ENCODE assay signal across 1 cellular context in the genomic region with DNA sequence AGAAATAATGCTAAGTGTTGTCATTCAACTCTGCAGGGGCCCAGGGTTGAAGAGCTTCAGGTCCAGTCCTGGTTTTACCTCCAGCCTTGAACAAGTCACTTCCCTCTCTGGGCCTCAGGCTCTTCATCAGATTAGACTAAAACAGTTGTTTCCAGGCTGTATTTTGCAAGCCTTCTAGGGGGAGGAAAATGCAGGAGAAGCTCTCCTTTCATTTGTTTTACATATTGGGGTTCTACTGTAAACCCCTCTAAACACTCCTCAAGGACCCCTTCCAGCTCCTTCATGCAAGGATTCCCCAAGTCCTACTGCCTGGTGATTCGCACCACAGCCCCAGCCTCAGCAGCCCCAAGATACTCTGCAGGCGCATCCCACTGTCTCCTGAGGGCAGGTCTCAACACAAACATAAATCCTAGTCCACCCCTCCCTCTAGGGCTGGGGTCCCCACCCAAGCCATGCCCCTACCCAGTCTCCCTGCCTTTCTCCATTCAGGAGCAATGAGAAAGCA.
TF ChIP-seq lines count a peak whose summit lies in the region.

No MANE protein-coding gene starts in this region.

TF ChIP-seq in K562, 482 proteins besides CTCF, POLR2A, EP300 and RAD21 (continued from another document and continues in another):
- TF ChIP-seq, protein P1, sequence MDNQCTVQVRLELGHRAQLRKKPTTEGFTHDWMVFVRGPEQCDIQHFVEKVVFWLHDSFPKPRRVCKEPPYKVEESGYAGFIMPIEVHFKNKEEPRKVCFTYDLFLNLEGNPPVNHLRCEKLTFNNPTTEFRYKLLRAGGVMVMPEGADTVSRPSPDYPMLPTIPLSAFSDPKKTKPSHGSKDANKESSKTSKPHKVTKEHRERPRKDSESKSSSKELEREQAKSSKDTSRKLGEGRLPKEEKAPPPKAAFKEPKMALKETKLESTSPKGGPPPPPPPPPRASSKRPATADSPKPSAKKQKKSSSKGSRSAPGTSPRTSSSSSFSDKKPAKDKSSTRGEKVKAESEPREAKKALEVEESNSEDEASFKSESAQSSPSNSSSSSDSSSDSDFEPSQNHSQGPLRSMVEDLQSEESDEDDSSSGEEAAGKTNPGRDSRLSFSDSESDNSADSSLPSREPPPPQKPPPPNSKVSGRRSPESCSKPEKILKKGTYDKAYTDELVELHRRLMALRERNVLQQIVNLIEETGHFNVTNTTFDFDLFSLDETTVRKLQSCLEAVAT (IDR thresholded peaks at IDR 0.05): no peak
- no peak for TF ChIP-seq NRF1 (conservative IDR thresholded peaks at IDR 0.05 in 1 of 2, IDR thresholded peaks at IDR 0.05 in 1 of 2)
- TF ChIP-seq, protein P2, sequence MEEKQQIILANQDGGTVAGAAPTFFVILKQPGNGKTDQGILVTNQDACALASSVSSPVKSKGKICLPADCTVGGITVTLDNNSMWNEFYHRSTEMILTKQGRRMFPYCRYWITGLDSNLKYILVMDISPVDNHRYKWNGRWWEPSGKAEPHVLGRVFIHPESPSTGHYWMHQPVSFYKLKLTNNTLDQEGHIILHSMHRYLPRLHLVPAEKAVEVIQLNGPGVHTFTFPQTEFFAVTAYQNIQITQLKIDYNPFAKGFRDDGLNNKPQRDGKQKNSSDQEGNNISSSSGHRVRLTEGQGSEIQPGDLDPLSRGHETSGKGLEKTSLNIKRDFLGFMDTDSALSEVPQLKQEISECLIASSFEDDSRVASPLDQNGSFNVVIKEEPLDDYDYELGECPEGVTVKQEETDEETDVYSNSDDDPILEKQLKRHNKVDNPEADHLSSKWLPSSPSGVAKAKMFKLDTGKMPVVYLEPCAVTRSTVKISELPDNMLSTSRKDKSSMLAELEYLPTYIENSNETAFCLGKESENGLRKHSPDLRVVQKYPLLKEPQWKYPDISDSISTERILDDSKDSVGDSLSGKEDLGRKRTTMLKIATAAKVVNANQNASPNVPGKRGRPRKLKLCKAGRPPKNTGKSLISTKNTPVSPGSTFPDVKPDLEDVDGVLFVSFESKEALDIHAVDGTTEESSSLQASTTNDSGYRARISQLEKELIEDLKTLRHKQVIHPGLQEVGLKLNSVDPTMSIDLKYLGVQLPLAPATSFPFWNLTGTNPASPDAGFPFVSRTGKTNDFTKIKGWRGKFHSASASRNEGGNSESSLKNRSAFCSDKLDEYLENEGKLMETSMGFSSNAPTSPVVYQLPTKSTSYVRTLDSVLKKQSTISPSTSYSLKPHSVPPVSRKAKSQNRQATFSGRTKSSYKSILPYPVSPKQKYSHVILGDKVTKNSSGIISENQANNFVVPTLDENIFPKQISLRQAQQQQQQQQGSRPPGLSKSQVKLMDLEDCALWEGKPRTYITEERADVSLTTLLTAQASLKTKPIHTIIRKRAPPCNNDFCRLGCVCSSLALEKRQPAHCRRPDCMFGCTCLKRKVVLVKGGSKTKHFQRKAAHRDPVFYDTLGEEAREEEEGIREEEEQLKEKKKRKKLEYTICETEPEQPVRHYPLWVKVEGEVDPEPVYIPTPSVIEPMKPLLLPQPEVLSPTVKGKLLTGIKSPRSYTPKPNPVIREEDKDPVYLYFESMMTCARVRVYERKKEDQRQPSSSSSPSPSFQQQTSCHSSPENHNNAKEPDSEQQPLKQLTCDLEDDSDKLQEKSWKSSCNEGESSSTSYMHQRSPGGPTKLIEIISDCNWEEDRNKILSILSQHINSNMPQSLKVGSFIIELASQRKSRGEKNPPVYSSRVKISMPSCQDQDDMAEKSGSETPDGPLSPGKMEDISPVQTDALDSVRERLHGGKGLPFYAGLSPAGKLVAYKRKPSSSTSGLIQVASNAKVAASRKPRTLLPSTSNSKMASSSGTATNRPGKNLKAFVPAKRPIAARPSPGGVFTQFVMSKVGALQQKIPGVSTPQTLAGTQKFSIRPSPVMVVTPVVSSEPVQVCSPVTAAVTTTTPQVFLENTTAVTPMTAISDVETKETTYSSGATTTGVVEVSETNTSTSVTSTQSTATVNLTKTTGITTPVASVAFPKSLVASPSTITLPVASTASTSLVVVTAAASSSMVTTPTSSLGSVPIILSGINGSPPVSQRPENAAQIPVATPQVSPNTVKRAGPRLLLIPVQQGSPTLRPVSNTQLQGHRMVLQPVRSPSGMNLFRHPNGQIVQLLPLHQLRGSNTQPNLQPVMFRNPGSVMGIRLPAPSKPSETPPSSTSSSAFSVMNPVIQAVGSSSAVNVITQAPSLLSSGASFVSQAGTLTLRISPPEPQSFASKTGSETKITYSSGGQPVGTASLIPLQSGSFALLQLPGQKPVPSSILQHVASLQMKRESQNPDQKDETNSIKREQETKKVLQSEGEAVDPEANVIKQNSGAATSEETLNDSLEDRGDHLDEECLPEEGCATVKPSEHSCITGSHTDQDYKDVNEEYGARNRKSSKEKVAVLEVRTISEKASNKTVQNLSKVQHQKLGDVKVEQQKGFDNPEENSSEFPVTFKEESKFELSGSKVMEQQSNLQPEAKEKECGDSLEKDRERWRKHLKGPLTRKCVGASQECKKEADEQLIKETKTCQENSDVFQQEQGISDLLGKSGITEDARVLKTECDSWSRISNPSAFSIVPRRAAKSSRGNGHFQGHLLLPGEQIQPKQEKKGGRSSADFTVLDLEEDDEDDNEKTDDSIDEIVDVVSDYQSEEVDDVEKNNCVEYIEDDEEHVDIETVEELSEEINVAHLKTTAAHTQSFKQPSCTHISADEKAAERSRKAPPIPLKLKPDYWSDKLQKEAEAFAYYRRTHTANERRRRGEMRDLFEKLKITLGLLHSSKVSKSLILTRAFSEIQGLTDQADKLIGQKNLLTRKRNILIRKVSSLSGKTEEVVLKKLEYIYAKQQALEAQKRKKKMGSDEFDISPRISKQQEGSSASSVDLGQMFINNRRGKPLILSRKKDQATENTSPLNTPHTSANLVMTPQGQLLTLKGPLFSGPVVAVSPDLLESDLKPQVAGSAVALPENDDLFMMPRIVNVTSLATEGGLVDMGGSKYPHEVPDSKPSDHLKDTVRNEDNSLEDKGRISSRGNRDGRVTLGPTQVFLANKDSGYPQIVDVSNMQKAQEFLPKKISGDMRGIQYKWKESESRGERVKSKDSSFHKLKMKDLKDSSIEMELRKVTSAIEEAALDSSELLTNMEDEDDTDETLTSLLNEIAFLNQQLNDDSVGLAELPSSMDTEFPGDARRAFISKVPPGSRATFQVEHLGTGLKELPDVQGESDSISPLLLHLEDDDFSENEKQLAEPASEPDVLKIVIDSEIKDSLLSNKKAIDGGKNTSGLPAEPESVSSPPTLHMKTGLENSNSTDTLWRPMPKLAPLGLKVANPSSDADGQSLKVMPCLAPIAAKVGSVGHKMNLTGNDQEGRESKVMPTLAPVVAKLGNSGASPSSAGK (IDR thresholded peaks at IDR 0.05): 0 out of 2 replicates have a peak, but pooled peaks have one; percentile 13
- TF ChIP-seq, protein P3, sequence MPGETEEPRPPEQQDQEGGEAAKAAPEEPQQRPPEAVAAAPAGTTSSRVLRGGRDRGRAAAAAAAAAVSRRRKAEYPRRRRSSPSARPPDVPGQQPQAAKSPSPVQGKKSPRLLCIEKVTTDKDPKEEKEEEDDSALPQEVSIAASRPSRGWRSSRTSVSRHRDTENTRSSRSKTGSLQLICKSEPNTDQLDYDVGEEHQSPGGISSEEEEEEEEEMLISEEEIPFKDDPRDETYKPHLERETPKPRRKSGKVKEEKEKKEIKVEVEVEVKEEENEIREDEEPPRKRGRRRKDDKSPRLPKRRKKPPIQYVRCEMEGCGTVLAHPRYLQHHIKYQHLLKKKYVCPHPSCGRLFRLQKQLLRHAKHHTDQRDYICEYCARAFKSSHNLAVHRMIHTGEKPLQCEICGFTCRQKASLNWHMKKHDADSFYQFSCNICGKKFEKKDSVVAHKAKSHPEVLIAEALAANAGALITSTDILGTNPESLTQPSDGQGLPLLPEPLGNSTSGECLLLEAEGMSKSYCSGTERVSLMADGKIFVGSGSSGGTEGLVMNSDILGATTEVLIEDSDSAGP (CRISPR knock-in tag; IDR thresholded peaks at IDR 0.05): no peak
- TF ChIP-seq MCM3 (IDR thresholded peaks at IDR 0.05): no peak
- no peak for TF ChIP-seq C11orf30 (IDR thresholded peaks at IDR 0.05; ENCODE audit: low read depth)
- TF ChIP-seq TOE1 (IDR thresholded peaks at IDR 0.05; ENCODE audit: borderline replicate concordance): 0 out of 2 replicates have a peak, but pooled peaks have one; percentile 34
- TF ChIP-seq TOE1 (CRISPR knock-in tag; IDR thresholded peaks at IDR 0.05; ENCODE audit: borderline replicate concordance, low read depth): no peak
- no peak for TF ChIP-seq ZFP30 (CRISPR knock-in tag; IDR thresholded peaks at IDR 0.05; ENCODE audit: borderline replicate concordance)
- no peak for TF ChIP-seq NFYB (IDR thresholded peaks at IDR 0.05; ENCODE audit: extremely low read depth, insufficient read length)
- TF ChIP-seq STAT5B (CRISPR knock-in tag; IDR thresholded peaks at IDR 0.05): no peak
- TF ChIP-seq, protein P4, sequence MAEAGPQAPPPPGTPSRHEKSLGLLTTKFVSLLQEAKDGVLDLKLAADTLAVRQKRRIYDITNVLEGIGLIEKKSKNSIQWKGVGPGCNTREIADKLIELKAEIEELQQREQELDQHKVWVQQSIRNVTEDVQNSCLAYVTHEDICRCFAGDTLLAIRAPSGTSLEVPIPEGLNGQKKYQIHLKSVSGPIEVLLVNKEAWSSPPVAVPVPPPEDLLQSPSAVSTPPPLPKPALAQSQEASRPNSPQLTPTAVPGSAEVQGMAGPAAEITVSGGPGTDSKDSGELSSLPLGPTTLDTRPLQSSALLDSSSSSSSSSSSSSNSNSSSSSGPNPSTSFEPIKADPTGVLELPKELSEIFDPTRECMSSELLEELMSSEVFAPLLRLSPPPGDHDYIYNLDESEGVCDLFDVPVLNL (CRISPR knock-in tag; IDR thresholded peaks at IDR 0.05; ENCODE audit: low read depth): no peak
- no peak for TF ChIP-seq ZNF184 (CRISPR knock-in tag; IDR thresholded peaks at IDR 0.05)
- TF ChIP-seq, protein P5, sequence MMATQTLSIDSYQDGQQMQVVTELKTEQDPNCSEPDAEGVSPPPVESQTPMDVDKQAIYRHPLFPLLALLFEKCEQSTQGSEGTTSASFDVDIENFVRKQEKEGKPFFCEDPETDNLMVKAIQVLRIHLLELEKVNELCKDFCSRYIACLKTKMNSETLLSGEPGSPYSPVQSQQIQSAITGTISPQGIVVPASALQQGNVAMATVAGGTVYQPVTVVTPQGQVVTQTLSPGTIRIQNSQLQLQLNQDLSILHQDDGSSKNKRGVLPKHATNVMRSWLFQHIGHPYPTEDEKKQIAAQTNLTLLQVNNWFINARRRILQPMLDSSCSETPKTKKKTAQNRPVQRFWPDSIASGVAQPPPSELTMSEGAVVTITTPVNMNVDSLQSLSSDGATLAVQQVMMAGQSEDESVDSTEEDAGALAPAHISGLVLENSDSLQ (IDR thresholded peaks at IDR 0.05): no peak
- TF ChIP-seq NFE2 (IDR thresholded peaks at IDR 0.05; ENCODE audit: low read depth): no peak
- TF ChIP-seq, protein P6, sequence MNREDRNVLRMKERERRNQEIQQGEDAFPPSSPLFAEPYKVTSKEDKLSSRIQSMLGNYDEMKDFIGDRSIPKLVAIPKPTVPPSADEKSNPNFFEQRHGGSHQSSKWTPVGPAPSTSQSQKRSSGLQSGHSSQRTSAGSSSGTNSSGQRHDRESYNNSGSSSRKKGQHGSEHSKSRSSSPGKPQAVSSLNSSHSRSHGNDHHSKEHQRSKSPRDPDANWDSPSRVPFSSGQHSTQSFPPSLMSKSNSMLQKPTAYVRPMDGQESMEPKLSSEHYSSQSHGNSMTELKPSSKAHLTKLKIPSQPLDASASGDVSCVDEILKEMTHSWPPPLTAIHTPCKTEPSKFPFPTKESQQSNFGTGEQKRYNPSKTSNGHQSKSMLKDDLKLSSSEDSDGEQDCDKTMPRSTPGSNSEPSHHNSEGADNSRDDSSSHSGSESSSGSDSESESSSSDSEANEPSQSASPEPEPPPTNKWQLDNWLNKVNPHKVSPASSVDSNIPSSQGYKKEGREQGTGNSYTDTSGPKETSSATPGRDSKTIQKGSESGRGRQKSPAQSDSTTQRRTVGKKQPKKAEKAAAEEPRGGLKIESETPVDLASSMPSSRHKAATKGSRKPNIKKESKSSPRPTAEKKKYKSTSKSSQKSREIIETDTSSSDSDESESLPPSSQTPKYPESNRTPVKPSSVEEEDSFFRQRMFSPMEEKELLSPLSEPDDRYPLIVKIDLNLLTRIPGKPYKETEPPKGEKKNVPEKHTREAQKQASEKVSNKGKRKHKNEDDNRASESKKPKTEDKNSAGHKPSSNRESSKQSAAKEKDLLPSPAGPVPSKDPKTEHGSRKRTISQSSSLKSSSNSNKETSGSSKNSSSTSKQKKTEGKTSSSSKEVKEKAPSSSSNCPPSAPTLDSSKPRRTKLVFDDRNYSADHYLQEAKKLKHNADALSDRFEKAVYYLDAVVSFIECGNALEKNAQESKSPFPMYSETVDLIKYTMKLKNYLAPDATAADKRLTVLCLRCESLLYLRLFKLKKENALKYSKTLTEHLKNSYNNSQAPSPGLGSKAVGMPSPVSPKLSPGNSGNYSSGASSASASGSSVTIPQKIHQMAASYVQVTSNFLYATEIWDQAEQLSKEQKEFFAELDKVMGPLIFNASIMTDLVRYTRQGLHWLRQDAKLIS (CRISPR knock-in tag; IDR thresholded peaks at IDR 0.05): no peak
- TF ChIP-seq ERF (CRISPR knock-in tag; IDR thresholded peaks at IDR 0.05): no peak
- TF ChIP-seq NR3C1 (CRISPR knock-in tag; IDR thresholded peaks at IDR 0.05): no peak
- TF ChIP-seq SAFB2 (IDR thresholded peaks at IDR 0.05; ENCODE audit: borderline replicate concordance, low read depth, low read length, severe bottlenecking): no peak
- no peak for TF ChIP-seq DDX20 (tag; IDR thresholded peaks at IDR 0.05; ENCODE audit: low read depth)
- TF ChIP-seq, protein P7, sequence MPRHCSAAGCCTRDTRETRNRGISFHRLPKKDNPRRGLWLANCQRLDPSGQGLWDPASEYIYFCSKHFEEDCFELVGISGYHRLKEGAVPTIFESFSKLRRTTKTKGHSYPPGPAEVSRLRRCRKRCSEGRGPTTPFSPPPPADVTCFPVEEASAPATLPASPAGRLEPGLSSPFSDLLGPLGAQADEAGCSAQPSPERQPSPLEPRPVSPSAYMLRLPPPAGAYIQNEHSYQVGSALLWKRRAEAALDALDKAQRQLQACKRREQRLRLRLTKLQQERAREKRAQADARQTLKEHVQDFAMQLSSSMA (CRISPR knock-in tag; IDR thresholded peaks at IDR 0.05): no peak
- TF ChIP-seq JUNB (CRISPR knock-in tag; conservative IDR thresholded peaks at IDR 0.05): no peak
- TF ChIP-seq KHSRP (IDR thresholded peaks at IDR 0.05): no peak
- TF ChIP-seq GTF2F1 (IDR thresholded peaks at IDR 0.05; ENCODE audit: low read depth, low read length): no peak
- no peak for TF ChIP-seq RFX1 (IDR thresholded peaks at IDR 0.05)
- no peak for TF ChIP-seq NR2C2 (CRISPR knock-in tag; IDR thresholded peaks at IDR 0.05)
- TF ChIP-seq NR2C2 (tag; IDR thresholded peaks at IDR 0.05): no peak
- no peak for TF ChIP-seq HEY1 (CRISPR knock-in tag; IDR thresholded peaks at IDR 0.05; ENCODE audit: borderline replicate concordance)
- TF ChIP-seq ELF4 (CRISPR knock-in tag; IDR thresholded peaks at IDR 0.05): no peak
- TF ChIP-seq ZNF212 (CRISPR knock-in tag; IDR thresholded peaks at IDR 0.05): no peak
- TF ChIP-seq, protein P8, sequence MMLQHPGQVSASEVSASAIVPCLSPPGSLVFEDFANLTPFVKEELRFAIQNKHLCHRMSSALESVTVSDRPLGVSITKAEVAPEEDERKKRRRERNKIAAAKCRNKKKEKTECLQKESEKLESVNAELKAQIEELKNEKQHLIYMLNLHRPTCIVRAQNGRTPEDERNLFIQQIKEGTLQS (IDR thresholded peaks at IDR 0.05): no peak
- TF ChIP-seq, protein P8 (CRISPR knock-in tag; conservative IDR thresholded peaks at IDR 0.05): no peak
- 0 out of 2 replicates have a peak, but pooled peaks have one; percentile 18 for TF ChIP-seq BACH1 (tag; IDR thresholded peaks at IDR 0.05)
- TF ChIP-seq ILK (tag; IDR thresholded peaks at IDR 0.05; ENCODE audit: borderline replicate concordance, low read depth): no peak
